8 cellular contexts compared by ENCODE assay signal in the genomic region with DNA sequence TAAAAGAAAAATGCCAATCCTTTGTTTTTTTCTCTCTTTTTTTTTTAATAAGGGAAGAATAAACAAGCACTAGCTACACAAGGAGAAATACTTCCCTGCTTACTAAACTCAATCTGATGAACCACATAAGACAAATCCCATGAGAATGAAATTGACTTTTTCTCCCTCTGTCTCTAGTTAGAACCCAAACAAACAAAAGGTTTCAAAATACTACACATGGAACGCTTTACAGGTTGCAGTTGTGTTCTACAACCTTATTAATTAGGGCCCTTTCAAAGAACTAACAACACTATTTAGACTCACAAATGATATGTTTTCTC.
DNase-seq lines count a peak whose midpoint lies in the region; ATAC-seq and TF ChIP-seq lines count a peak whose summit lies in the region.

No MANE protein-coding gene starts in this region.

- H3K36me3 Mint-ChIP-seq in chondrocyte (ENCODE audit: low read depth), result no peaks in the 10 kb centered on the region

- H3K4me3 Mint-ChIP-seq in chondrocyte (ENCODE audit: unreplicated experiment), result peak overlapping the region; percentile 84

- peaks cover 60% of the 10 kb centered on the region for H3K27me3 ChIP-seq in left ventricle myocardium inferior (ENCODE audit: low read depth)
- no peaks in the 10 kb centered on the region for H3K27me3 ChIP-seq in mucosa of stomach (ENCODE audit: control insufficient read depth, insufficient read depth, low read length)
- no peaks in the 10 kb centered on the region for H3K27me3 ChIP-seq in aorta (ENCODE audit: control insufficient read depth in 1 of 2, insufficient read depth in 2 of 2, low read length in 1 of 2)

- DNase-seq in left ventricle myocardium inferior, result no peak
- DNase-seq in left ventricle myocardium superior, result no peak
- no peak for DNase-seq in chondrocyte (ENCODE audit: low spot score)
- no peak for DNase-seq in aorta
- DNase-seq in NCI-H69 (lab: John Stamatoyannopoulos, UW), result no peak
- no peak for DNase-seq in head of caudate nucleus
- no peak for DNase-seq in activated CD4-positive, alpha-beta T cell treated with anti-CD3 and anti-CD28 coated beads, Interleukin-2, amount 50 U/mL, for 1 hour

- H3K9me3 ChIP-seq in left ventricle myocardium inferior (replicated peaks), result no peaks in the 10 kb centered on the region
- no peaks in the 10 kb centered on the region for H3K9me3 ChIP-seq in mucosa of stomach (ENCODE audit: control insufficient read depth, low read length)
- H3K9me3 ChIP-seq in aorta (ENCODE audit: control insufficient read depth, low read length), result no peaks in the 10 kb centered on the region

- H3K4me1 ChIP-seq in left ventricle myocardium inferior (peaks cover 36% of the 10 kb centered on the region), mucosa of stomach (ENCODE audit: control insufficient read depth, insufficient read depth, low read length) (peaks cover 7% of the 10 kb centered on the region), aorta (ENCODE audit: control insufficient read depth in 1 of 2, insufficient read depth in 2 of 2, low read length in 2 of 2) (no peaks in the 10 kb centered on the region)

- H3K4me1 Mint-ChIP-seq in chondrocyte (ENCODE audit: low read depth), result peaks cover 65% of the 10 kb centered on the region

- H3K36me3 ChIP-seq in left ventricle myocardium inferior (no peaks in the 10 kb centered on the region), mucosa of stomach (ENCODE audit: control insufficient read depth, insufficient read depth, low read length) (no peaks in the 10 kb centered on the region), aorta (ENCODE audit: control insufficient read depth in 1 of 2, insufficient read depth in 2 of 2, low read length in 1 of 2) (no peaks in the 10 kb centered on the region)

- peak overlapping the region; percentile 89 for H3K27ac Mint-ChIP-seq in chondrocyte (ENCODE audit: unreplicated experiment)

- no peak for ATAC-seq in left ventricle myocardium superior
- ATAC-seq in aorta (ENCODE audit: low FRiP score), result no peak

- H3K4me3 ChIP-seq in left ventricle myocardium inferior, result peak overlapping the region; percentile 71
- peak overlapping the region; percentile 92 for H3K4me3 ChIP-seq in mucosa of stomach (ENCODE audit: low read length)
- H3K4me3 ChIP-seq in aorta (ENCODE audit: low read length in 2 of 2), result peak overlapping the region; percentile 0 to 34

- WGBS in aorta, 2 donors, result 59 to 69% methylated on average over 1 of the region's 1 CpG

- H3K9me3 Mint-ChIP-seq in chondrocyte (ENCODE audit: low read depth), result no peaks in the 10 kb centered on the region

- H3K27ac ChIP-seq in left ventricle myocardium inferior (replicated peaks) (peak overlapping the region; percentile 35), aorta (ENCODE audit: low read depth in 1 of 2, low read length in 2 of 2) (no peak overlapping the region)

- no peaks in the 10 kb centered on the region for H3K27me3 Mint-ChIP-seq in chondrocyte (ENCODE audit: low read depth)

- H3K9ac ChIP-seq in mucosa of stomach (ENCODE audit: low read length), result peak overlapping the region; percentile 76

- intact Hi-C loops in left ventricle myocardium inferior (cut with micrococcal nuclease) (no loop called here), left ventricle myocardium superior (cut with micrococcal nuclease) (no loop called here), aorta (cut with DNase I) (no loop called here), head of caudate nucleus (cut with DNase I) (no loop called here)

- no peak for TF ChIP-seq CTCF in left ventricle myocardium inferior (IDR thresholded peaks at IDR 0.05; ENCODE audit: borderline replicate concordance)
- TF ChIP-seq CTCF in chondrocyte (IDR thresholded peaks at IDR 0.05), result no peak

Comparison
In these comparisons a context has a peak if more than half of its experiments do, and no peak if none do; other contexts are left out.
1. H3K4me3 ChIP-seq: peak in every context shown above with its lines; median percentile 92 in mucosa of stomach; 71 in left ventricle myocardium inferior; 17 in aorta.